Comparison of ENCODE assay signal across 8 cellular contexts in the genomic region with DNA sequence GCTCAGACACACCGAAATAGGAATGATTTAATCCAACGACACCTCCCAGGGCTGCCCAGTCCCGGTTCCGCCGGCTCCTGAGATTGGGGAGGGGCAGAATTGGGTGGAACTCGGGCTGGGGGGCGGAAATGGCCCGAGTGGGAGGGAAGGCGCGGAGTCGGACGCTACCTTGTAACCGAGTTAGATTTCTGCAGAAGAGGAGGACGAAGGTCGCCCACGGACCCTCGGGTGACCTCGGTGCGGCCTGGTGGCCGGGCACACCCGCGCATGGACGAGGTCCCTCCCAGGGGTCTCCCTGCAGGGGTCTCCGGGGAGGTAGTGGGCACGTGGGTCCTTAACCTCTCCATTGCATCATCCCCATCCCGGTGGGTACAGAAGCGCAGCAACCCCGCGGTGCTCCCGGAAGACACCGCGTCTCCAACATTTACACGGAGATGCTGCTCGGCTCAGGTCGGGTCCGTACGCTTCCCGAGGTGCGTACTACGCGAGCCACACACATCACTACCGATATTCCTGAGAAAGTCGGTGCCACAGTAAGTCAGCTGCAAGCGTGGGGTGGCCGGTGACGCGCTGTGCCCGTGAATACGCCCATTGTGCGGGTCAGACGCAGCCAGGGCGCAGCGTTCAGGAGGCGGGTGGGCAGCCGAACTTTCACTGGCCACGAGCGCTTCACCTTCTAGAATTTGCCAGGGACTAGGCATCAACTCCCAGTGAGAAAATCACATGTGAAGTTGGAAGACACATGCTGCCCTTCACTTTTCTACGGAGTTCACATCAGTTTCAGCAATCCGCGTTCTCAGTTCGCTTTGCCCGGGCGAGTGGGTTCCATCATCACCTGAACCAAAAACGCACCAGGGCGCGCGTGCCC. TPM values are rescaled to one million over a fixed set of nuclear protein-coding genes. Genes with fewer than 3 reads are reported as not detected.
DNase-seq lines count a peak whose midpoint lies in the region; ATAC-seq and TF ChIP-seq lines count a peak whose summit lies in the region.

No MANE protein-coding gene starts in this region.

- H3K27ac ChIP-seq in heart right ventricle: peak overlapping the region; percentile 36 to 89 (median 82)

- peak overlapping the region; percentile 86 for H3K27ac Mint-ChIP-seq in activated naive CD4-positive, alpha-beta T cell treated with anti-CD3 and anti-CD28 coated beads, Interleukin-2, amount 50 U/mL, for 24 hours

- H3K27me3 ChIP-seq in BE2C (no peaks in the 10 kb centered on the region), heart right ventricle (no peaks in the 10 kb centered on the region)

- WGBS in heart right ventricle, 2 donors: 0% methylated on average over 67 of the region's 67 CpGs

- intact Hi-C loops in heart right ventricle (cut with DNase I) (loop anchor here in 6 of 10 donors (5.0 to 10.0 kb wide), 8 partner anchors 40 to 205 kb away; no protein-coding TSS in a partner anchor), posterior cingulate gyrus (cut with DNase I) (no loop called here)

- H3K4me1 ChIP-seq in BE2C (no peaks in the 10 kb centered on the region), heart right ventricle (peaks cover 4 to 58% (median 42%) of the 10 kb centered on the region in 9 donors)

- H3K9me3 Mint-ChIP-seq in activated naive CD4-positive, alpha-beta T cell treated with anti-CD3 and anti-CD28 coated beads, Interleukin-2, amount 50 U/mL, for 24 hours: no peaks in the 10 kb centered on the region

- peaks cover 46% of the 10 kb centered on the region for H3K4me1 Mint-ChIP-seq in activated naive CD4-positive, alpha-beta T cell treated with anti-CD3 and anti-CD28 coated beads, Interleukin-2, amount 50 U/mL, for 24 hours

- H3K36me3 Mint-ChIP-seq in activated naive CD4-positive, alpha-beta T cell treated with anti-CD3 and anti-CD28 coated beads, Interleukin-2, amount 50 U/mL, for 24 hours: no peaks in the 10 kb centered on the region

- no peak for TF ChIP-seq CTCF in BE2C (IDR thresholded peaks at IDR 0.05; ENCODE audit: low read depth, low read length)
- no peak for TF ChIP-seq CTCF in heart right ventricle (IDR thresholded peaks at IDR 0.05)

- no peaks in the 10 kb centered on the region for H3K27me3 Mint-ChIP-seq in activated naive CD4-positive, alpha-beta T cell treated with anti-CD3 and anti-CD28 coated beads, Interleukin-2, amount 50 U/mL, for 24 hours

- H3K36me3 ChIP-seq in BE2C (no peaks in the 10 kb centered on the region), heart right ventricle (no peaks in the 10 kb centered on the region)

- H3K9me3 ChIP-seq in BE2C (no peaks in the 10 kb centered on the region), heart right ventricle (no peaks in the 10 kb centered on the region)

- H3K4me3 ChIP-seq in BE2C (ENCODE audit: low read depth, low read length) (peak overlapping the region; percentile 76), heart right ventricle (peak overlapping the region; percentile 54 to 94 (median 78))

- H3K4me3 Mint-ChIP-seq in activated naive CD4-positive, alpha-beta T cell treated with anti-CD3 and anti-CD28 coated beads, Interleukin-2, amount 50 U/mL, for 24 hours: peak overlapping the region; percentile 96

- ATAC-seq in GM21381 (IDR thresholded peaks at IDR 0.05; ENCODE audit: unreplicated experiment) (peak; percentile 3), heart right ventricle (peak; percentile 21 to 64 (median 48)), HG02981 (IDR thresholded peaks at IDR 0.05; ENCODE audit: unreplicated experiment) (no peak), GM18868 (IDR thresholded peaks at IDR 0.05; ENCODE audit: unreplicated experiment) (no peak)

- DNase-seq in BE2C (peak; percentile 30), NCI-H526 treated with DMSO at 0.1 percent for 48 hours (lab: John Stamatoyannopoulos, UW) (peak; percentile 15), heart right ventricle (peak in 1 of 2 donors; percentile 41), posterior cingulate gyrus (peak in 6 of 10 donors; percentile 39 to 93 (median 71))

RNA-seq across cellular contexts. Expression of a gene that starts 3.0 kb away (rescaled TPM):
- polyA plus RNA-seq in BE2C (2012; ENCODE audit: insufficient read depth, insufficient read length, low read depth): 11.1 TPM
- total RNA-seq in heart right ventricle: 10 to 100 TPM; 13.4 to 24.8 (median 19.0) TPM
- polyA plus RNA-seq in heart right ventricle: 1 to 10 TPM; 2.6 to 8.2 TPM

Comparison
In these comparisons a context has a peak if more than half of its experiments do, and no peak if none do; other contexts are left out.
1. ATAC-seq: peak in GM21381 (single experiment) and heart right ventricle (8 of 8); none in HG02981 (single experiment) and GM18868 (single experiment).